Comparison of ENCODE assay signal across 8 cellular contexts in genomic region chr3:183698318-183698731, GRCh38.
DNase-seq lines count a peak whose midpoint lies in the region; ATAC-seq lines count a peak whose summit lies in the region.

No MANE protein-coding gene starts in this region.

- DNase-seq in EL (peak; percentile 40), HuH-7 (ENCODE audit: low spot score) (peak; percentile 43), UCSD-AML1 (lab: John Stamatoyannopoulos, UW; ENCODE audit: unreplicated experiment) (peak; percentile 60), memory B cell (ENCODE audit: low spot score in 2 of 2) (peak; percentile 14 to 33), NCI-H226 (no peak)
- peak in 5 of 6 experiments; percentile 8 to 53 (median 36) for DNase-seq in stimulated activated naive CD4-positive, alpha-beta T cell (lab: John Stamatoyannopoulos, UW)

- H3K9ac ChIP-seq in endocrine pancreas (ENCODE audit: control insufficient read depth, insufficient read depth, low read length) = peak overlapping the region; percentile 77

- H3K9me3 ChIP-seq in endocrine pancreas (ENCODE audit: control insufficient read depth, low read length) = no peaks in the 10 kb centered on the region

- ATAC-seq in GM21447 (IDR thresholded peaks at IDR 0.05; ENCODE audit: unreplicated experiment) = peak; percentile 23
- peak; percentile 37 for ATAC-seq in memory B cell (ENCODE audit: low read depth)

- no peaks in the 10 kb centered on the region for H3K36me3 ChIP-seq in endocrine pancreas (ENCODE audit: control insufficient read depth, insufficient read depth, low read length)

- H3K4me3 ChIP-seq in endocrine pancreas (ENCODE audit: control insufficient read depth, insufficient read depth, low read length) = peak overlapping the region; percentile 84

- peaks cover 7% of the 10 kb centered on the region for H3K36me3 Mint-ChIP-seq in memory B cell

- no peaks in the 10 kb centered on the region for H3K4me1 ChIP-seq in endocrine pancreas (ENCODE audit: control insufficient read depth, insufficient read depth, low read length)

- peaks cover 1% of the 10 kb centered on the region for H3K27me3 Mint-ChIP-seq in memory B cell

- peak overlapping the region; percentile 75 for H3K4me3 Mint-ChIP-seq in memory B cell

- peak overlapping the region; percentile 39 for H3K27ac Mint-ChIP-seq in memory B cell

- no peaks in the 10 kb centered on the region for H3K9me3 Mint-ChIP-seq in memory B cell

- H3K4me1 Mint-ChIP-seq in memory B cell = peaks cover 23% of the 10 kb centered on the region

- H3K27me3 ChIP-seq in endocrine pancreas (ENCODE audit: control insufficient read depth, insufficient read depth, low read length) = no peaks in the 10 kb centered on the region
